ENCODE assay signal across 8 cellular contexts in genomic region chr14:89270439-89271227, GRCh38.
DNase-seq lines count a peak whose midpoint lies in the region; ATAC-seq and TF ChIP-seq lines count a peak whose summit lies in the region.

No MANE protein-coding gene starts in this region.

- CTCF ChIA-PET in activated naive CD4-positive, alpha-beta T cell treated with anti-CD3 and anti-CD28 coated beads, Interleukin-2, amount 10 ng/mL, durations not matched to agents 7 days and 5 days (lab: Charles Lee), result no interaction called here

- no peak overlapping the region for H3K4me3 Mint-ChIP-seq in activated naive CD4-positive, alpha-beta T cell treated with anti-CD3 and anti-CD28 coated beads, Interleukin-2, amount 10 ng/mL, durations not matched to agents 7 days and 5 days

- TF ChIP-seq CTCF in epithelial cell of esophagus (IDR thresholded peaks at IDR 0.05; ENCODE audit: insufficient read depth, low read depth, low read length, missing control alignments), result no peak

- H3K36me3 Mint-ChIP-seq in activated naive CD4-positive, alpha-beta T cell treated with anti-CD3 and anti-CD28 coated beads, Interleukin-2, amount 50 U/mL, for 72 hours, result peaks cover 7 to 15% of the 10 kb centered on the region in 2 donors
- H3K36me3 Mint-ChIP-seq in activated naive CD4-positive, alpha-beta T cell treated with anti-CD3 and anti-CD28 coated beads, Interleukin-2, amount 10 ng/mL, durations not matched to agents 7 days and 5 days, result peaks cover 27% of the 10 kb centered on the region

- ATAC-seq in activated naive CD4-positive, alpha-beta T cell treated with anti-CD3 and anti-CD28 coated beads, Interleukin-2, amount 50 U/mL, for 72 hours, result peak; percentile 47 to 66
- ATAC-seq in HG03342 (IDR thresholded peaks at IDR 0.05; ENCODE audit: unreplicated experiment), result peak; percentile 82

- H3K27ac Mint-ChIP-seq in activated naive CD4-positive, alpha-beta T cell treated with anti-CD3 and anti-CD28 coated beads, Interleukin-2, amount 50 U/mL, for 72 hours, result no peak overlapping the region
- H3K27ac Mint-ChIP-seq in activated naive CD4-positive, alpha-beta T cell treated with anti-CD3 and anti-CD28 coated beads, Interleukin-2, amount 10 ng/mL, durations not matched to agents 7 days and 5 days, result no peak overlapping the region

- H3K4me1 Mint-ChIP-seq in activated naive CD4-positive, alpha-beta T cell treated with anti-CD3 and anti-CD28 coated beads, Interleukin-2, amount 10 ng/mL, durations not matched to agents 7 days and 5 days, result peaks cover 8% of the 10 kb centered on the region

- H3K27me3 Mint-ChIP-seq in activated naive CD4-positive, alpha-beta T cell treated with anti-CD3 and anti-CD28 coated beads, Interleukin-2, amount 10 ng/mL, durations not matched to agents 7 days and 5 days, result no peaks in the 10 kb centered on the region

- no peak for DNase-seq in activated naive CD4-positive, alpha-beta T cell treated with anti-CD3 and anti-CD28 coated beads, Interleukin-2, amount 50 U/mL, for 72 hours (ENCODE audit: low spot score in 2 of 2)
- no peak for DNase-seq in activated naive CD4-positive, alpha-beta T cell treated with anti-CD3 and anti-CD28 coated beads, Interleukin-2, amount 10 ng/mL, durations not matched to agents 7 days and 5 days
- peak; percentile 61 for DNase-seq in epithelial cell of esophagus (ENCODE audit: low read depth)
- DNase-seq in ureter (ENCODE audit: low spot score), result peak; percentile 62
- no peak for DNase-seq in NCI-H524 (lab: John Stamatoyannopoulos, UW)
- DNase-seq in Ammon's horn (ENCODE audit: low spot score), result no peak
- DNase-seq in retina, result no peak

- H3K9me3 Mint-ChIP-seq in activated naive CD4-positive, alpha-beta T cell treated with anti-CD3 and anti-CD28 coated beads, Interleukin-2, amount 50 U/mL, for 72 hours, result peaks cover 0 to 4% of the 10 kb centered on the region in 2 donors
- no peaks in the 10 kb centered on the region for H3K9me3 Mint-ChIP-seq in activated naive CD4-positive, alpha-beta T cell treated with anti-CD3 and anti-CD28 coated beads, Interleukin-2, amount 10 ng/mL, durations not matched to agents 7 days and 5 days

- no peak overlapping the region for H3K4me3 ChIP-seq in epithelial cell of esophagus (ENCODE audit: low read length)

Comparison
In these comparisons a context has a peak if more than half of its experiments do, and no peak if none do; other contexts are left out.
1. DNase-seq: peak in epithelial cell of esophagus (single experiment) and ureter (single experiment); none in activated naive CD4-positive, alpha-beta T cell treated with anti-CD3 and anti-CD28 coated beads, Interleukin-2, amount 50 U/mL, for 72 hours (0 of 2), activated naive CD4-positive, alpha-beta T cell treated with anti-CD3 and anti-CD28 coated beads, Interleukin-2, amount 10 ng/mL, durations not matched to agents 7 days and 5 days (single experiment), NCI-H524 (0 of 2), Ammon's horn (single experiment) and retina (single experiment).